In genomic region chr4:1234296-1234695, GRCh38 we compare ENCODE assay signal across 16 cellular contexts. TPM values are rescaled to one million over a fixed set of nuclear protein-coding genes. Genes with fewer than 3 reads are reported as not detected.
DNase-seq lines count a peak whose midpoint lies in the region; ATAC-seq, FAIRE-seq and TF ChIP-seq lines count a peak whose summit lies in the region.
"Had no signal": no experiment of that assay in that cellular context is flagged by ENCODE, and none has a peak within 500 bp of the region (broad histone marks: within the 10 kb centered on the region; RNA-seq: fewer than 3 reads in every experiment).

No MANE protein-coding gene starts in this region.

- DNase-seq in activated CD8-positive, alpha-beta T cell treated with anti-CD3 and anti-CD28 coated beads, Interleukin-2, amount 10 ng/mL, durations not matched to agents 7 days and 5 days: no peak
- DNase-seq in activated CD8-positive, alpha-beta T cell treated with anti-CD3 and anti-CD28 coated beads for 36 hours: no peak
- DNase-seq in keratinocyte (ENCODE audit: low read depth, low spot score): no peak
- no peak for DNase-seq in transverse colon
- DNase-seq in NCI-H69 (lab: John Stamatoyannopoulos, UW): no peak
- DNase-seq in EL: no peak
- no peak for DNase-seq in NCI-H510A treated with DMSO at 0.1 percent for 48 hours (lab: John Stamatoyannopoulos, UW)
- DNase-seq: activated CD4-positive, alpha-beta T cell treated with anti-CD3 and anti-CD28 coated beads, Interleukin-2, amount 10 ng/mL, durations not matched to agents 24 days and 14 days; DMS53; foreskin melanocyte had no signal

- ATAC-seq in activated CD8-positive, alpha-beta T cell treated with anti-CD3 and anti-CD28 coated beads, Interleukin-2, amount 10 ng/mL, durations not matched to agents 7 days and 5 days: no peak
- no peak for ATAC-seq in activated CD8-positive, alpha-beta T cell treated with anti-CD3 and anti-CD28 coated beads for 36 hours
- ATAC-seq: T-cell had no signal

- no peak overlapping the region for H2AFZ ChIP-seq in keratinocyte (ENCODE audit: control insufficient read depth, low read length)

- H3K4me2 ChIP-seq in keratinocyte (ENCODE audit: control insufficient read depth, extremely low read depth, insufficient read depth, low read depth, low read length): peak overlapping the region; percentile 16

- no peaks in the 10 kb centered on the region for H3K27me3 ChIP-seq in keratinocyte (ENCODE audit: control insufficient read depth, extremely low read depth, insufficient read depth, low read length)
- H3K27me3 ChIP-seq in transverse colon: no peaks in the 10 kb centered on the region
- H3K27me3 ChIP-seq: tibial artery had no signal

- H3K79me2 ChIP-seq in keratinocyte (ENCODE audit: control insufficient read depth, insufficient read depth, low read length): peaks cover 36% of the 10 kb centered on the region

- H3K36me3 Mint-ChIP-seq in activated CD8-positive, alpha-beta T cell treated with anti-CD3 and anti-CD28 coated beads, Interleukin-2, amount 10 ng/mL, durations not matched to agents 7 days and 5 days (ENCODE audit: low read depth): peaks cover 58% of the 10 kb centered on the region
- H3K36me3 Mint-ChIP-seq in activated CD8-positive, alpha-beta T cell treated with anti-CD3 and anti-CD28 coated beads for 36 hours (ENCODE audit: low read depth): peaks cover 20% of the 10 kb centered on the region

- no peak overlapping the region for H3K4me3 Mint-ChIP-seq in activated CD8-positive, alpha-beta T cell treated with anti-CD3 and anti-CD28 coated beads, Interleukin-2, amount 10 ng/mL, durations not matched to agents 7 days and 5 days
- H3K4me3 Mint-ChIP-seq in activated CD8-positive, alpha-beta T cell treated with anti-CD3 and anti-CD28 coated beads for 36 hours: no peak overlapping the region
- H3K4me3 Mint-ChIP-seq: activated CD4-positive, alpha-beta T cell treated with anti-CD3 and anti-CD28 coated beads, Interleukin-2, amount 10 ng/mL, durations not matched to agents 24 days and 14 days; T-cell had no signal

- FAIRE-seq in endometrium (lab: Jason Lieb, UNC) (peak; percentile 95), keratinocyte (lab: Jason Lieb, UNC) (no peak)
- FAIRE-seq: A204.1, GM12892, H1 had no signal

- WGBS in transverse colon (ENCODE audit: low coverage in 1 of 2), 2 donors: 65 to 68% methylated on average over 5 to 8 of the region's 8 CpGs

- dilution Hi-C loops in keratinocyte (cut with MboI; ENCODE audit: extremely low pct_ligation_motif_present, low sequenced_read_pairs): no loop called here

- H3K36me3 ChIP-seq in keratinocyte (ENCODE audit: control insufficient read depth in 2 of 2, extremely low read depth in 1 of 2, insufficient read depth in 2 of 2, low read length in 2 of 2): peaks cover 26 to 41% of the 10 kb centered on the region in 2 experiments
- H3K36me3 ChIP-seq in transverse colon: peaks cover 0 to 46% (median 3%) of the 10 kb centered on the region in 4 donors

- intact Hi-C loops in activated CD8-positive, alpha-beta T cell treated with anti-CD3 and anti-CD28 coated beads for 36 hours (cut with micrococcal nuclease): no loop called here
- intact Hi-C loops in transverse colon (cut with DNase I; ENCODE audit: low total_unique reads): no loop called here

- CTCF ChIA-PET in activated CD8-positive, alpha-beta T cell treated with anti-CD3 and anti-CD28 coated beads, Interleukin-2, amount 10 ng/mL, durations not matched to agents 7 days and 5 days (lab: Charles Lee): interaction anchor here (1.2 kb wide), 1 partner anchor 97 kb away, joined by 3 read pairs; no protein-coding TSS in a partner anchor
- CTCF ChIA-PET in activated CD8-positive, alpha-beta T cell treated with anti-CD3 and anti-CD28 coated beads for 36 hours (lab: Charles Lee): interaction anchor here (0.6 to 1.8 kb wide), 4 partner anchors 13 to 103 kb away, joined by 3 to 5 read pairs (median 3); no protein-coding TSS in a partner anchor

- H3K27me3 Mint-ChIP-seq in activated CD8-positive, alpha-beta T cell treated with anti-CD3 and anti-CD28 coated beads, Interleukin-2, amount 10 ng/mL, durations not matched to agents 7 days and 5 days (ENCODE audit: low read depth): no peaks in the 10 kb centered on the region
- H3K27me3 Mint-ChIP-seq in activated CD8-positive, alpha-beta T cell treated with anti-CD3 and anti-CD28 coated beads for 36 hours: no peaks in the 10 kb centered on the region
- H3K27me3 Mint-ChIP-seq: activated CD4-positive, alpha-beta T cell treated with anti-CD3 and anti-CD28 coated beads, Interleukin-2, amount 10 ng/mL, durations not matched to agents 24 days and 14 days; T-cell had no signal

- peaks cover 27% of the 10 kb centered on the region for H4K20me1 ChIP-seq in keratinocyte (ENCODE audit: control insufficient read depth, extremely low read depth, insufficient read depth, low read length)

- no peaks in the 10 kb centered on the region for H3K9me3 Mint-ChIP-seq in activated CD8-positive, alpha-beta T cell treated with anti-CD3 and anti-CD28 coated beads, Interleukin-2, amount 10 ng/mL, durations not matched to agents 7 days and 5 days (ENCODE audit: insufficient read depth)
- no peaks in the 10 kb centered on the region for H3K9me3 Mint-ChIP-seq in activated CD8-positive, alpha-beta T cell treated with anti-CD3 and anti-CD28 coated beads for 36 hours
- H3K9me3 Mint-ChIP-seq: activated CD4-positive, alpha-beta T cell treated with anti-CD3 and anti-CD28 coated beads, Interleukin-2, amount 10 ng/mL, durations not matched to agents 24 days and 14 days; T-cell had no signal

- TF ChIP-seq EP300 in transverse colon (IDR thresholded peaks at IDR 0.05; ENCODE audit: low read depth): no peak

- H3K9me3 ChIP-seq in keratinocyte (ENCODE audit: control insufficient read depth, low read depth, low read length) (no peaks in the 10 kb centered on the region), transverse colon (no peaks in the 10 kb centered on the region)
- H3K9me3 ChIP-seq: tibial artery had no signal

- peaks cover 3% of the 10 kb centered on the region for H3K9me1 ChIP-seq in keratinocyte (ENCODE audit: control insufficient read depth, extremely low read depth, insufficient read depth, low read length)

- TF ChIP-seq CTCF in activated CD8-positive, alpha-beta T cell treated with anti-CD3 and anti-CD28 coated beads for 36 hours (IDR thresholded peaks at IDR 0.05): no peak
- TF ChIP-seq CTCF in keratinocyte (optimal IDR thresholded peaks at IDR 0.05 in 1 of 3, IDR thresholded peaks at IDR 0.05 in 1 of 3, conservative IDR thresholded peaks at IDR 0.05 in 1 of 3; ENCODE audit: extremely low read depth in 1 of 3, insufficient read depth in 2 of 3, low read length in 3 of 3) (no peak), transverse colon (IDR thresholded peaks at IDR 0.05) (peak in 1 of 5 experiments; percentile 3)

- POLR2A ChIA-PET in activated CD8-positive, alpha-beta T cell treated with anti-CD3 and anti-CD28 coated beads, Interleukin-2, amount 10 ng/mL, durations not matched to agents 7 days and 5 days (lab: Charles Lee): interaction anchor here (1.5 kb wide), 1 partner anchor 33 kb away, joined by 4 read pairs; no protein-coding TSS in a partner anchor
- POLR2A ChIA-PET in activated CD8-positive, alpha-beta T cell treated with anti-CD3 and anti-CD28 coated beads for 36 hours (lab: Charles Lee): interaction anchor here (0.6 to 1.6 kb wide), 4 partner anchors 9 to 1388 kb away, joined by 3 to 4 read pairs (median 4); no protein-coding TSS in a partner anchor

- H3K27ac ChIP-seq in keratinocyte (ENCODE audit: control insufficient read depth, insufficient read depth, low read length): no peak overlapping the region
- H3K27ac ChIP-seq in transverse colon: peak overlapping the region; percentile 41 to 58 (median 48)
- H3K27ac ChIP-seq: tibial artery had no signal

- in situ Hi-C loops in transverse colon (cut with MboI; ENCODE audit: low pct_ligation_motif_present in 1 of 4, low pct_unique_long_range_greater_than_20kb in 1 of 4, low sequenced_read_pairs in 3 of 4): no loop called here

- H3K4me1 Mint-ChIP-seq in activated CD8-positive, alpha-beta T cell treated with anti-CD3 and anti-CD28 coated beads, Interleukin-2, amount 10 ng/mL, durations not matched to agents 7 days and 5 days (ENCODE audit: low read depth): no peaks in the 10 kb centered on the region
- peaks cover 2% of the 10 kb centered on the region for H3K4me1 Mint-ChIP-seq in activated CD8-positive, alpha-beta T cell treated with anti-CD3 and anti-CD28 coated beads for 36 hours (ENCODE audit: low read depth)
- H3K4me1 Mint-ChIP-seq: activated CD4-positive, alpha-beta T cell treated with anti-CD3 and anti-CD28 coated beads, Interleukin-2, amount 10 ng/mL, durations not matched to agents 24 days and 14 days had no signal

- H3K27ac Mint-ChIP-seq in activated CD8-positive, alpha-beta T cell treated with anti-CD3 and anti-CD28 coated beads, Interleukin-2, amount 10 ng/mL, durations not matched to agents 7 days and 5 days: peak overlapping the region; percentile 30
- H3K27ac Mint-ChIP-seq in activated CD8-positive, alpha-beta T cell treated with anti-CD3 and anti-CD28 coated beads for 36 hours: no peak overlapping the region
- H3K27ac Mint-ChIP-seq: activated CD4-positive, alpha-beta T cell treated with anti-CD3 and anti-CD28 coated beads, Interleukin-2, amount 10 ng/mL, durations not matched to agents 24 days and 14 days; T-cell had no signal

- H3K4me3 ChIP-seq in keratinocyte (ENCODE audit: control insufficient read depth in 2 of 3, extremely low read depth in 1 of 3, insufficient read depth in 2 of 3, low read depth in 1 of 3, low read length in 3 of 3): no peak overlapping the region
- H3K4me3 ChIP-seq in transverse colon: no peak overlapping the region
- H3K4me3 ChIP-seq: tibial artery had no signal

- H3K4me1 ChIP-seq in keratinocyte (ENCODE audit: control insufficient read depth, extremely low read depth, insufficient read depth, low read length): peaks cover 29% of the 10 kb centered on the region
- H3K4me1 ChIP-seq in transverse colon: peaks cover 0 to 15% (median 11%) of the 10 kb centered on the region in 4 donors

- no peak for TF ChIP-seq POLR2A in transverse colon (IDR thresholded peaks at IDR 0.05)

- H3K9ac ChIP-seq in keratinocyte (ENCODE audit: control insufficient read depth, extremely low read depth, insufficient read depth, low read length): no peak overlapping the region

RNA-seq across cellular contexts. Expression of gene CTBP1, which starts 14.6 kb away (rescaled TPM):
- 100 to 1,000 TPM; 214 to 217 TPM for total RNA-seq in activated CD8-positive, alpha-beta T cell treated with anti-CD3 and anti-CD28 coated beads, Interleukin-2, amount 10 ng/mL, durations not matched to agents 7 days and 5 days
- total RNA-seq in activated CD8-positive, alpha-beta T cell treated with anti-CD3 and anti-CD28 coated beads for 36 hours: 100 to 1,000 TPM; 136 TPM
- 46.9 to 74.5 TPM (median 71.9 TPM) in 3 replicates for polyA plus RNA-seq in keratinocyte
- polyA plus RNA-seq in keratinocyte (2011; ENCODE audit: low read depth): 40.9 TPM
- polyA plus RNA-seq in keratinocyte (2011; cell fraction: cytosol; rRNA removed): 41.4 and 91.5 TPM in 2 replicates
- 79.7 and 151 TPM in 2 replicates for polyA plus RNA-seq in keratinocyte (2011; cell fraction: nucleus; rRNA removed)
- 65.1 and 86.5 TPM in 2 replicates for polyA plus RNA-seq in keratinocyte (2012; ENCODE audit: low replicate concordance)
- 70.2 to 117 TPM (median 93.3 TPM) in 3 replicates for polyA minus RNA-seq in keratinocyte
- 250 TPM for polyA minus RNA-seq in keratinocyte (2011; cell fraction: cytosol; rRNA and poly(A)+ RNA removed)
- polyA minus RNA-seq in keratinocyte (2011; cell fraction: nucleus; rRNA and poly(A)+ RNA removed): 68.6 and 73.2 TPM in 2 replicates
- total RNA-seq in transverse colon: 100 to 1,000 TPM; 183 to 457 (median 243) TPM

RNA-seq across cellular contexts. Expression of gene MAEA, which starts 55.4 kb away (rescaled TPM):
- total RNA-seq in activated CD8-positive, alpha-beta T cell treated with anti-CD3 and anti-CD28 coated beads, Interleukin-2, amount 10 ng/mL, durations not matched to agents 7 days and 5 days: 10 to 100 TPM; 60.3 to 65.1 TPM
- total RNA-seq in activated CD8-positive, alpha-beta T cell treated with anti-CD3 and anti-CD28 coated beads for 36 hours: 10 to 100 TPM; 32.3 to 37.0 TPM
- 89.7 to 106 TPM (median 106 TPM) in 3 replicates for polyA plus RNA-seq in keratinocyte
- 73.2 TPM for polyA plus RNA-seq in keratinocyte (2011; ENCODE audit: low read depth)
- polyA plus RNA-seq in keratinocyte (2011; cell fraction: cytosol; rRNA removed): 61.8 and 93.8 TPM in 2 replicates
- 139 and 153 TPM in 2 replicates for polyA plus RNA-seq in keratinocyte (2011; cell fraction: nucleus; rRNA removed)
- polyA plus RNA-seq in keratinocyte (2012; ENCODE audit: low replicate concordance): 47.3 and 90.6 TPM in 2 replicates
- 54.2 to 174 TPM (median 60.2 TPM) in 3 replicates for polyA minus RNA-seq in keratinocyte
- polyA minus RNA-seq in keratinocyte (2011; cell fraction: cytosol; rRNA and poly(A)+ RNA removed): 148 TPM
- 90.4 and 91.3 TPM in 2 replicates for polyA minus RNA-seq in keratinocyte (2011; cell fraction: nucleus; rRNA and poly(A)+ RNA removed)
- total RNA-seq in transverse colon: 100 to 1,000 TPM; 114 to 211 (median 168) TPM
